ENCODE assay signal across 14 cellular contexts in genomic region chr18:58308463-58308862, GRCh38.
DNase-seq lines count a peak whose midpoint lies in the region; ATAC-seq and TF ChIP-seq lines count a peak whose summit lies in the region.
"Had no signal": no experiment of that assay in that cellular context is flagged by ENCODE, and none has a peak within 500 bp of the region (broad histone marks: within the 10 kb centered on the region; RNA-seq: fewer than 3 reads in every experiment).

No MANE protein-coding gene starts in this region.

- peak overlapping the region; percentile 82 for H3K27ac ChIP-seq in left ventricle myocardium inferior (replicated peaks)
- H3K27ac ChIP-seq in SJCRH30: no peak overlapping the region
- H3K27ac ChIP-seq in mesendoderm (ENCODE audit: low read depth, low read length): no peak overlapping the region

- no peak overlapping the region for H3K4me2 ChIP-seq in mesendoderm (ENCODE audit: low read length)

- H3K9ac ChIP-seq in mesendoderm (ENCODE audit: low read length): no peak overlapping the region

- ATAC-seq in left cardiac atrium: no peak
- peak; percentile 44 for ATAC-seq in stimulated activated memory B cell treated with anti-CD40 and anti-IgM and Interleukin-4, amounts not matched to agents 10 μg/mL and 1 μg/mL and 100 μg/mL, for 72 hours
- ATAC-seq in activated CD8-positive, alpha-beta memory T cell treated with anti-CD3 and anti-CD28 coated beads, Interleukin-2, amount 10 ng/mL, durations not matched to agents 7 days and 5 days: no peak
- ATAC-seq: HCT116, PC-3 had no signal

- no peak overlapping the region for H3K4ac ChIP-seq in mesendoderm (ENCODE audit: low read depth, low read length)

- H3K27ac Mint-ChIP-seq in stimulated activated memory B cell treated with anti-CD40 and anti-IgM and Interleukin-4, amounts not matched to agents 10 μg/mL and 1 μg/mL and 100 μg/mL, for 72 hours: no peak overlapping the region
- H3K27ac Mint-ChIP-seq in activated CD8-positive, alpha-beta memory T cell treated with anti-CD3 and anti-CD28 coated beads, Interleukin-2, amount 10 ng/mL, durations not matched to agents 7 days and 5 days: no peak overlapping the region

- intact Hi-C loops in left ventricle myocardium inferior (cut with micrococcal nuclease): no loop called here
- intact Hi-C loops in left cardiac atrium (cut with DNase I): no loop called here

- H3K27me3 Mint-ChIP-seq in stimulated activated memory B cell treated with anti-CD40 and anti-IgM and Interleukin-4, amounts not matched to agents 10 μg/mL and 1 μg/mL and 100 μg/mL, for 72 hours: no peaks in the 10 kb centered on the region
- peaks cover 31% of the 10 kb centered on the region for H3K27me3 Mint-ChIP-seq in activated CD8-positive, alpha-beta memory T cell treated with anti-CD3 and anti-CD28 coated beads, Interleukin-2, amount 10 ng/mL, durations not matched to agents 7 days and 5 days

- H3K79me1 ChIP-seq in mesendoderm (ENCODE audit: low read length): peaks cover 8% of the 10 kb centered on the region

- no peak overlapping the region for H2BK5ac ChIP-seq in mesendoderm (ENCODE audit: low read length)

- CTCF ChIA-PET in activated CD8-positive, alpha-beta memory T cell treated with anti-CD3 and anti-CD28 coated beads, Interleukin-2, amount 10 ng/mL, durations not matched to agents 7 days and 5 days (lab: Charles Lee): no interaction called here

- H2AK5ac ChIP-seq in mesendoderm (ENCODE audit: low read length): no peak overlapping the region

- no CpG with 5 or more reads among the region's 8 CpGs for WGBS in mesendoderm (ENCODE audit: extremely low coverage, insufficient coverage, low lambda C conversion rate)

- no peak overlapping the region for H3K4me3 Mint-ChIP-seq in stimulated activated memory B cell treated with anti-CD40 and anti-IgM and Interleukin-4, amounts not matched to agents 10 μg/mL and 1 μg/mL and 100 μg/mL, for 72 hours
- no peak overlapping the region for H3K4me3 Mint-ChIP-seq in activated CD8-positive, alpha-beta memory T cell treated with anti-CD3 and anti-CD28 coated beads, Interleukin-2, amount 10 ng/mL, durations not matched to agents 7 days and 5 days

- H3K36me3 ChIP-seq in left ventricle myocardium inferior: no peaks in the 10 kb centered on the region
- no peaks in the 10 kb centered on the region for H3K36me3 ChIP-seq in SJCRH30
- no peaks in the 10 kb centered on the region for H3K36me3 ChIP-seq in mesendoderm (ENCODE audit: control insufficient read depth, insufficient read depth, low read length)

- no peak overlapping the region for H3K18ac ChIP-seq in mesendoderm (ENCODE audit: low read length)

- H3K9me3 ChIP-seq in left ventricle myocardium inferior (replicated peaks): peaks cover 12% of the 10 kb centered on the region
- H3K9me3 ChIP-seq in SJCRH30 (replicated peaks): no peaks in the 10 kb centered on the region

- H4K5ac ChIP-seq in mesendoderm (ENCODE audit: low read length): no peak overlapping the region

- no peak for DNase-seq in left ventricle myocardium inferior
- DNase-seq in left cardiac atrium: no peak
- peak; percentile 37 to 56 for DNase-seq in SJCRH30
- DNase-seq in mesendoderm: no peak
- DNase-seq in SW480 (ENCODE audit: low spot score): no peak
- DNase-seq in activated CD8-positive, alpha-beta memory T cell treated with anti-CD3 and anti-CD28 coated beads, Interleukin-2, amount 10 ng/mL, durations not matched to agents 7 days and 5 days: no peak
- DNase-seq in inferior parietal cortex (ENCODE audit: extremely low spot score): no peak
- DNase-seq: NCI-H1436, NCI-H2029 treated with DMSO at 0.1 percent for 48 hours, NCI-H526, PC-3 had no signal

- no peak for TF ChIP-seq CTCF in left ventricle myocardium inferior (IDR thresholded peaks at IDR 0.05; ENCODE audit: borderline replicate concordance)

- peaks cover 33% of the 10 kb centered on the region for H3K4me1 Mint-ChIP-seq in stimulated activated memory B cell treated with anti-CD40 and anti-IgM and Interleukin-4, amounts not matched to agents 10 μg/mL and 1 μg/mL and 100 μg/mL, for 72 hours
- H3K4me1 Mint-ChIP-seq in activated CD8-positive, alpha-beta memory T cell treated with anti-CD3 and anti-CD28 coated beads, Interleukin-2, amount 10 ng/mL, durations not matched to agents 7 days and 5 days: peaks cover 19% of the 10 kb centered on the region

- peaks cover 5% of the 10 kb centered on the region for H3K79me2 ChIP-seq in mesendoderm (ENCODE audit: control insufficient read depth, insufficient read depth, low read length)

- peaks cover 6% of the 10 kb centered on the region for H3K36me3 Mint-ChIP-seq in stimulated activated memory B cell treated with anti-CD40 and anti-IgM and Interleukin-4, amounts not matched to agents 10 μg/mL and 1 μg/mL and 100 μg/mL, for 72 hours
- peaks cover 2% of the 10 kb centered on the region for H3K36me3 Mint-ChIP-seq in activated CD8-positive, alpha-beta memory T cell treated with anti-CD3 and anti-CD28 coated beads, Interleukin-2, amount 10 ng/mL, durations not matched to agents 7 days and 5 days

- peaks cover 75% of the 10 kb centered on the region for H3K4me1 ChIP-seq in left ventricle myocardium inferior
- 0 out of 2 replicates have a peak, but pooled peaks cover 3% of the 10 kb centered on the region for H3K4me1 ChIP-seq in SJCRH30
- H3K4me1 ChIP-seq in mesendoderm (ENCODE audit: control insufficient read depth, low read depth, low read length): no peaks in the 10 kb centered on the region

- H4K8ac ChIP-seq in mesendoderm (ENCODE audit: low read depth, low read length): no peak overlapping the region

- no peak overlapping the region for H2BK120ac ChIP-seq in mesendoderm (ENCODE audit: low read depth, low read length)

- H3K27me3 ChIP-seq in left ventricle myocardium inferior (ENCODE audit: low read depth): no peaks in the 10 kb centered on the region
- no peaks in the 10 kb centered on the region for H3K27me3 ChIP-seq in SJCRH30
- H3K27me3 ChIP-seq in mesendoderm (ENCODE audit: insufficient read depth, low read length, poor library complexity): no peaks in the 10 kb centered on the region

- no peak overlapping the region for H3K4me3 ChIP-seq in left ventricle myocardium inferior
- no peak overlapping the region for H3K4me3 ChIP-seq in SJCRH30
- H3K4me3 ChIP-seq in mesendoderm (ENCODE audit: low read length): no peak overlapping the region
- H3K4me3 ChIP-seq: K562 had no signal

- H3K9me3 Mint-ChIP-seq in stimulated activated memory B cell treated with anti-CD40 and anti-IgM and Interleukin-4, amounts not matched to agents 10 μg/mL and 1 μg/mL and 100 μg/mL, for 72 hours: peaks cover 3% of the 10 kb centered on the region
- H3K9me3 Mint-ChIP-seq in activated CD8-positive, alpha-beta memory T cell treated with anti-CD3 and anti-CD28 coated beads, Interleukin-2, amount 10 ng/mL, durations not matched to agents 7 days and 5 days (ENCODE audit: low read depth): peaks cover 2% of the 10 kb centered on the region

- H3K56ac ChIP-seq in mesendoderm (ENCODE audit: low read length): no peak overlapping the region

- H2BK15ac ChIP-seq in mesendoderm (replicated peaks; ENCODE audit: low read depth): no peak overlapping the region

- H3K23ac ChIP-seq in mesendoderm (ENCODE audit: low read length): peak overlapping the region; percentile 15

Comparison
In these comparisons a context has a peak if more than half of its experiments do, and no peak if none do; other contexts are left out.
1. DNase-seq: peak in SJCRH30 (2 of 2); none in left ventricle myocardium inferior (single experiment), left cardiac atrium (single experiment), mesendoderm (single experiment), SW480 (single experiment), activated CD8-positive, alpha-beta memory T cell treated with anti-CD3 and anti-CD28 coated beads, Interleukin-2, amount 10 ng/mL, durations not matched to agents 7 days and 5 days (single experiment) and inferior parietal cortex (single experiment).